ENCODE assay signal across 1 cellular context in the genomic region with DNA sequence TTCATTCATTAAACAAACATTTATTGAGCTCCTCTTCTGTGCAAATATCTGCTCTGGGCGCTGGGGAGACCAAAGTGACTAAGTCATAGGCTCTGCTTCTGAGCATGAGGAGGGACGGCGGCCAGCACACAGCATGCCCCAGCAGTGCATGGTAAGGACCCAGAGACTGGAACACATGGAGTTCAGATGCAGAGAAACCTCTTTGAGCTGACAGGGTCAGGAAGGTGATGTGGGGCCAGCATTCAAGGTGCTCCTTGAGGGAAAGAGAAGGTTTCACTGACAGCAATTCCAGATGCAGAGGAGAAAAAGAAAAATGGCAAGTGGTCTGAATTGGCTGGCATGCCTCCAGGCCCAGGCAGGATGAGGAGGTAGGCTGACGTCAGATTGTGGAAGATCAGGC.
TF ChIP-seq lines count a peak whose summit lies in the region.

No MANE protein-coding gene starts in this region.

TF ChIP-seq in SK-N-SH, 30 proteins besides CTCF, POLR2A, EP300 and RAD21:
- no peak for TF ChIP-seq EZH2phosphoT487 (IDR thresholded peaks at IDR 0.05; ENCODE audit: borderline replicate concordance, low read depth)
- TF ChIP-seq, protein P1, sequence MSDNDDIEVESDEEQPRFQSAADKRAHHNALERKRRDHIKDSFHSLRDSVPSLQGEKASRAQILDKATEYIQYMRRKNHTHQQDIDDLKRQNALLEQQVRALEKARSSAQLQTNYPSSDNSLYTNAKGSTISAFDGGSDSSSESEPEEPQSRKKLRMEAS (IDR thresholded peaks at IDR 0.05; ENCODE audit: low read depth), result no peak
- TF ChIP-seq CHD2 (IDR thresholded peaks at IDR 0.05; ENCODE audit: low read length, partially characterized antibody), result no peak
